Comparison of ENCODE assay signal across 10 cellular contexts in genomic region chr10:22427101-22427500, GRCh38.
A peak's percentile ranks its signal among the peaks of the same experiment; 100 is the strongest.
DNase-seq lines count a peak whose midpoint lies in the region; ATAC-seq, FAIRE-seq and TF ChIP-seq lines count a peak whose summit lies in the region.
"Had no signal": no experiment of that assay in that cellular context is flagged by ENCODE, and none has a peak within 500 bp of the region (broad histone marks: within the 10 kb centered on the region; RNA-seq: fewer than 3 reads in every experiment).

No MANE protein-coding gene starts in this region.

- peak overlapping the region; percentile 15 for H3K27ac ChIP-seq in skeletal muscle tissue (ENCODE audit: low read depth, low read length)
- no peak overlapping the region for H3K27ac ChIP-seq in tibial nerve

- no peak overlapping the region for H3K4me3 ChIP-seq in epithelial cell of esophagus (ENCODE audit: low read length)
- no peak overlapping the region for H3K4me3 ChIP-seq in skeletal muscle tissue (ENCODE audit: low read length in 3 of 3)
- H3K4me3 ChIP-seq in tibial nerve: no peak overlapping the region

- no peak for FAIRE-seq in HTR-8/SVneo (lab: Jason Lieb, UNC)
- FAIRE-seq: TTC549 had no signal

- H3K27ac Mint-ChIP-seq in osteocyte (ENCODE audit: unreplicated experiment): no peak overlapping the region

- H3K9me3 Mint-ChIP-seq in osteocyte (ENCODE audit: unreplicated experiment): no peaks in the 10 kb centered on the region

- H3K9me3 ChIP-seq in skeletal muscle tissue (ENCODE audit: control insufficient read depth in 3 of 3, low read length in 3 of 3) (no peaks in the 10 kb centered on the region), tibial nerve (no peaks in the 10 kb centered on the region)

- H3K4me3 Mint-ChIP-seq in osteocyte (ENCODE audit: unreplicated experiment): no peak overlapping the region
- H3K4me3 Mint-ChIP-seq: neural crest cell had no signal

- WGBS in tibial nerve, 2 donors: 77 to 78% methylated on average over 3 of the region's 3 CpGs

- no peak for TF ChIP-seq POLR2A in tibial nerve (IDR thresholded peaks at IDR 0.05)

- H3K27me3 ChIP-seq in skeletal muscle tissue (ENCODE audit: control insufficient read depth in 3 of 3, insufficient read depth in 3 of 3, low read length in 3 of 3) (no peaks in the 10 kb centered on the region), tibial nerve (no peaks in the 10 kb centered on the region)

- ATAC-seq in HG03175 (IDR thresholded peaks at IDR 0.05; ENCODE audit: unreplicated experiment): no peak

- H3K4me1 ChIP-seq in skeletal muscle tissue (ENCODE audit: control insufficient read depth in 3 of 3, insufficient read depth in 3 of 3, low read length in 3 of 3) (peaks cover 11 to 18% (median 18%) of the 10 kb centered on the region in 3 donors), tibial nerve (peaks cover 0 to 25% (median 0%) of the 10 kb centered on the region in 4 donors)

- no peak overlapping the region for H3K9ac ChIP-seq in skeletal muscle tissue (ENCODE audit: low read depth in 1 of 3, low read length in 3 of 3)

- peaks cover 34% of the 10 kb centered on the region for H3K4me1 Mint-ChIP-seq in osteocyte (ENCODE audit: unreplicated experiment)

- TF ChIP-seq CTCF in epithelial cell of esophagus (IDR thresholded peaks at IDR 0.05; ENCODE audit: insufficient read depth, low read depth, low read length, missing control alignments): no peak
- no peak for TF ChIP-seq CTCF in tibial nerve (IDR thresholded peaks at IDR 0.05)
- TF ChIP-seq CTCF in osteocyte (IDR thresholded peaks at IDR 0.05): no peak

- no peaks in the 10 kb centered on the region for H3K36me3 Mint-ChIP-seq in osteocyte (ENCODE audit: unreplicated experiment)

- H3K27me3 Mint-ChIP-seq in osteocyte (ENCODE audit: unreplicated experiment): no peaks in the 10 kb centered on the region

- TF ChIP-seq EP300 in tibial nerve (IDR thresholded peaks at IDR 0.05): no peak

- H3K36me3 ChIP-seq in skeletal muscle tissue (ENCODE audit: control insufficient read depth in 3 of 3, insufficient read depth in 3 of 3, low read length in 3 of 3) (no peaks in the 10 kb centered on the region), tibial nerve (no peaks in the 10 kb centered on the region)

- DNase-seq in NCI-H82 (lab: John Stamatoyannopoulos, UW): peak; percentile 3
- no peak for DNase-seq in NCI-H82 treated with DMSO at 0.1 percent for 48 hours (lab: John Stamatoyannopoulos, UW; ENCODE audit: unreplicated experiment)
- DNase-seq in HTR-8/SVneo (ENCODE audit: insufficient read length, low spot score): peak; percentile 41
- peak; percentile 47 for DNase-seq in epithelial cell of esophagus (ENCODE audit: low read depth)
- no peak for DNase-seq in tibial nerve (ENCODE audit: low spot score in 2 of 2)
- no peak for DNase-seq in osteocyte (ENCODE audit: extremely low spot score, unreplicated experiment)

Comparison
In these comparisons a context has a peak if more than half of its experiments do, and no peak if none do; other contexts are left out.
1. DNase-seq: peak in NCI-H82 (single experiment), HTR-8/SVneo (single experiment) and epithelial cell of esophagus (single experiment); none in NCI-H82 treated with DMSO at 0.1 percent for 48 hours (single experiment), tibial nerve (0 of 2) and osteocyte (single experiment).